Comparison of ENCODE assay signal across 11 cellular contexts in genomic region chr15:85477730-85478129, GRCh38.
A peak's percentile ranks its signal among the peaks of the same experiment; 100 is the strongest.
DNase-seq lines count a peak whose midpoint lies in the region; ATAC-seq, FAIRE-seq and TF ChIP-seq lines count a peak whose summit lies in the region.
"Had no signal": no experiment of that assay in that cellular context is flagged by ENCODE, and none has a peak within 500 bp of the region (broad histone marks: within the 10 kb centered on the region; RNA-seq: fewer than 3 reads in every experiment).

No MANE protein-coding gene starts in this region.

- POLR2A ChIA-PET in HCT116 (lab: Charles Lee), result interaction anchor here (0.9 kb wide), 1 partner anchor 74 kb away, joined by 3 read pairs; no protein-coding TSS in a partner anchor

- no peak for TF ChIP-seq RAD21 in HCT116 (IDR thresholded peaks at IDR 0.05; ENCODE audit: low read depth)

- in situ Hi-C loops in GM13977 (cut with MboI; ENCODE audit: low pct_unique_long_range_greater_than_20kb, low sequenced_read_pairs, unreplicated experiment), result loop anchor here (25.0 kb wide), 2 partner anchors 235 to 360 kb away; no protein-coding TSS in a partner anchor

- H3K36me3 Mint-ChIP-seq in astrocyte (ENCODE audit: low read depth, unreplicated experiment), result peaks cover 4% of the 10 kb centered on the region

- intact Hi-C loops in HCT116 (cut with micrococcal nuclease), result no loop called here

- whole genome bisulfite sequencing in upper lobe of left lung, 2 donors, result 21 to 71% methylated on average over 4 of the region's 4 CpGs

- H3K36me3 ChIP-seq in HCT116 (ENCODE audit: control insufficient read depth in 1 of 2, insufficient read depth in 2 of 2, low read length in 2 of 2), result no peaks in the 10 kb centered on the region
- no peaks in the 10 kb centered on the region for H3K36me3 ChIP-seq in astrocyte (ENCODE audit: insufficient read depth, low read length)
- H3K36me3 ChIP-seq in upper lobe of left lung, result no peaks in the 10 kb centered on the region

- H3K4me2 ChIP-seq in HCT116 (ENCODE audit: low read length), result peak overlapping the region; percentile 18; the same call in 1 of the 2 replicates
- peak overlapping the region; percentile 28 for H3K4me2 ChIP-seq in astrocyte (ENCODE audit: low read length)

- H2AFZ ChIP-seq in HCT116 (ENCODE audit: low read depth, low read length, poor library complexity, severe bottlenecking) (no peak overlapping the region), astrocyte (ENCODE audit: low read depth, low read length) (no peak overlapping the region)

- H3K4me3 ChIP-seq in HCT116 (replicated peaks in 1 of 2; ENCODE audit: low read depth in 1 of 2, low read length in 2 of 2) (no peak overlapping the region), astrocyte (ENCODE audit: insufficient read depth, low read depth, low read length) (no peak overlapping the region), upper lobe of left lung (no peak overlapping the region)

- H3K27ac ChIP-seq in HCT116 (ENCODE audit: low read depth, low read length) (no peak overlapping the region), astrocyte (ENCODE audit: low read depth, low read length) (peak overlapping the region; percentile 20), upper lobe of left lung (no peak overlapping the region)

- no peak for TF ChIP-seq EP300 in upper lobe of left lung (IDR thresholded peaks at IDR 0.05)

- no peaks in the 10 kb centered on the region for H3K27me3 Mint-ChIP-seq in astrocyte (ENCODE audit: low read depth, unreplicated experiment)

- H3K27me3 ChIP-seq in HCT116 (ENCODE audit: insufficient read depth, low read length) (no peaks in the 10 kb centered on the region), astrocyte (ENCODE audit: insufficient read depth, low read length) (no peaks in the 10 kb centered on the region), upper lobe of left lung (no peaks in the 10 kb centered on the region)

- peak overlapping the region; percentile 43 for H3K27ac Mint-ChIP-seq in astrocyte (ENCODE audit: unreplicated experiment)

- H4K20me1 ChIP-seq in HCT116 (ENCODE audit: insufficient read depth) (no peaks in the 10 kb centered on the region; the same call in 1 of the 2 replicates), astrocyte (ENCODE audit: insufficient read depth, low read length) (peaks cover 44% of the 10 kb centered on the region)

- DNase-seq in AG08396 (ENCODE audit: low spot score), result peak; percentile 20
- DNase-seq in HCT116 (ENCODE audit: low read depth, low spot score), result no peak
- DNase-seq in astrocyte (ENCODE audit: low read depth), result peak; percentile 67
- peak; percentile 93 for DNase-seq in kidney glomerular epithelial cell (lab: John Stamatoyannopoulos, UW)
- DNase-seq in MV-4-11 (lab: John Stamatoyannopoulos, UW), result no peak
- no peak for DNase-seq in GM13977 (ENCODE audit: low spot score)
- DNase-seq in upper lobe of left lung, result no peak
- DNase-seq: activated gamma-delta T cell, DMS79, nucleus accumbens had no signal

- TF ChIP-seq CTCF in HCT116 (IDR thresholded peaks at IDR 0.05 in 2 of 3, conservative IDR thresholded peaks at IDR 0.05 in 1 of 3; ENCODE audit: borderline replicate concordance in 1 of 3, insufficient read depth in 1 of 3, low read depth in 2 of 3, low read length in 2 of 3) (peak in 1 of 3 experiments; percentile 22; a peak in 1 of 6 replicates), astrocyte (IDR thresholded peaks at IDR 0.05; ENCODE audit: insufficient read depth, low read depth, low read length) (peak; percentile 30), GM13977 (IDR thresholded peaks at IDR 0.05; ENCODE audit: extremely low read depth, insufficient read depth, missing control alignments) (no peak), upper lobe of left lung (IDR thresholded peaks at IDR 0.05) (no peak)

- no peaks in the 10 kb centered on the region for H3K9me3 ChIP-seq in HCT116 (ENCODE audit: control insufficient read depth in 1 of 2, insufficient read depth in 1 of 2, low read depth in 1 of 2, low read length in 2 of 2)
- no peaks in the 10 kb centered on the region for H3K9me3 ChIP-seq in astrocyte (ENCODE audit: insufficient read depth, low read depth, low read length)
- H3K9me3 ChIP-seq in upper lobe of left lung, result no peaks in the 10 kb centered on the region

- TF ChIP-seq POLR2A in HCT116 (IDR thresholded peaks at IDR 0.05; ENCODE audit: borderline replicate concordance, extremely low read depth, insufficient read depth, insufficient read length) (no peak), upper lobe of left lung (IDR thresholded peaks at IDR 0.05) (no peak)

- ATAC-seq in HCT116 (peak; percentile 73), GM21367 (IDR thresholded peaks at IDR 0.05; ENCODE audit: unreplicated experiment) (no peak), upper lobe of left lung (ENCODE audit: low FRiP score in 2 of 2) (no peak)

- CTCF ChIA-PET in HCT116 (lab: Charles Lee), result interaction anchor here (0.7 to 2.6 kb wide), 2 partner anchors 8 to 53 kb away, joined by 4 to 9 read pairs; no protein-coding TSS in a partner anchor

- RAD21 ChIA-PET in HCT116 (lab: Charles Lee; ENCODE audit: low non-redundant PET in 1 of 2, low total read pairs in 2 of 2, uncharacterized antibody in 2 of 2, unreplicated experiment in 2 of 2), result no interaction called here

- H3K9me2 ChIP-seq in HCT116 (ENCODE audit: insufficient read depth), result no peaks in the 10 kb centered on the region

- no peak for FAIRE-seq in astrocyte (lab: Jason Lieb, UNC)

- no peak overlapping the region for H3K9ac ChIP-seq in HCT116 (ENCODE audit: low read length)
- no peak overlapping the region for H3K9ac ChIP-seq in astrocyte (ENCODE audit: low read length)

- peaks cover 92% of the 10 kb centered on the region for H3K4me1 Mint-ChIP-seq in astrocyte (ENCODE audit: low read depth, unreplicated experiment)

- BruUV-seq in HCT116 (replicated peaks; lab: Mats Ljungman, UMichigan), result no TSS peak

- peaks cover 68% of the 10 kb centered on the region for H3K79me2 ChIP-seq in HCT116 (ENCODE audit: insufficient read depth, low read length)
- peaks cover 87% of the 10 kb centered on the region for H3K79me2 ChIP-seq in astrocyte (ENCODE audit: insufficient read depth, low read length)

- no peaks in the 10 kb centered on the region for H3K9me3 Mint-ChIP-seq in astrocyte (ENCODE audit: unreplicated experiment)

- H3K4me1 ChIP-seq in HCT116 (ENCODE audit: control insufficient read depth in 1 of 2, insufficient read depth in 2 of 2, low read length in 2 of 2) (peaks cover 22 to 52% of the 10 kb centered on the region in 2 experiments), astrocyte (ENCODE audit: insufficient read depth, low read length) (peaks cover 53% of the 10 kb centered on the region), upper lobe of left lung (peaks cover 40 to 63% (median 53%) of the 10 kb centered on the region in 4 donors)

- H3K4me3 Mint-ChIP-seq in astrocyte (ENCODE audit: unreplicated experiment), result no peak overlapping the region

TF ChIP-seq in HCT116, 20 proteins besides CTCF, POLR2A, EP300 and RAD21:
- TF ChIP-seq ZFX (IDR thresholded peaks at IDR 0.05) (no peak), MAX (IDR thresholded peaks at IDR 0.05) (no peak), REST (IDR thresholded peaks at IDR 0.05; ENCODE audit: low read depth) (no peak)

Comparison
In these comparisons a context has a peak if more than half of its experiments do, and no peak if none do; other contexts are left out.
1. DNase-seq: peak in AG08396 (single experiment), astrocyte (single experiment) and kidney glomerular epithelial cell (single experiment); none in HCT116 (single experiment), MV-4-11 (single experiment), GM13977 (single experiment) and upper lobe of left lung (0 of 2).